19 cellular contexts compared by ENCODE assay signal in the genomic region with DNA sequence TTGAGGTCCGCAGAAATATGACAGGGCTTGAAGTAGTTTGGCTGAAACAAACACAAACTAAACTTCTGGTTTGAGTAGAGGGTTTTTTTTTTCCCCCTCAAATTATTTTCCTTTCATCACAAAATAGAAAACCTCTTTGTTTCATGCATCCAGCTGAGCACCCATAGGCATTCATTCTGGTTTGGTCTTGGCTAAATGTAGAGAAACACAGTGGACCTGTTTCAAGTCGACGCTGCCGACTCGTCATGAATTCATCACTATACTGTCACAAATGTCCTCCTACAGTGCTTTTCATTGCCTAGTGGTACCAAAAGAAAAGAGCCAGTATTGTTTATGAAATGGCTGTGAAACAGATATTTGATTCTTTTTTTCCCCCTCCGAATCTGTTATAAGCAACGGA. TPM values are rescaled to one million over a fixed set of nuclear protein-coding genes. Genes with fewer than 3 reads are reported as not detected.
DNase-seq lines count a peak whose midpoint lies in the region; ATAC-seq and TF ChIP-seq lines count a peak whose summit lies in the region.
"Had no signal": no experiment of that assay in that cellular context is flagged by ENCODE, and none has a peak within 500 bp of the region (broad histone marks: within the 10 kb centered on the region; RNA-seq: fewer than 3 reads in every experiment).

No MANE protein-coding gene starts in this region.

- peak; percentile 73 for DNase-seq in COLO829 (ENCODE audit: low spot score)
- DNase-seq in medulla oblongata (ENCODE audit: extremely low spot score), result peak; percentile 57
- DNase-seq in putamen (ENCODE audit: low spot score), result peak; percentile 70
- DNase-seq in right atrium auricular region (ENCODE audit: low spot score), result no peak
- no peak for DNase-seq in effector memory CD8-positive, alpha-beta T cell
- DNase-seq in HK-2 (ENCODE audit: unreplicated experiment), result no peak
- DNase-seq: 8988T; BE2C; CD4-positive, alpha-beta memory T cell; DMS53; NCI-H1417 treated with DMSO at 0.1 percent for 48 hours; NCI-H1930; NCI-H226; NCI-H524; NCI-H82; OCI-M1 had no signal

- H3K36me3 Mint-ChIP-seq in effector memory CD8-positive, alpha-beta T cell (ENCODE audit: insufficient read depth), result no peaks in the 10 kb centered on the region
- H3K36me3 Mint-ChIP-seq: CD4-positive, alpha-beta memory T cell had no signal

- H3K27me3 Mint-ChIP-seq in effector memory CD8-positive, alpha-beta T cell, result peaks cover 44 to 53% of the 10 kb centered on the region in 2 donors

- H3K27me3 ChIP-seq in right atrium auricular region, result no peaks in the 10 kb centered on the region
- H3K27me3 ChIP-seq: BE2C had no signal

- H3K4me1 ChIP-seq in right atrium auricular region, result no peaks in the 10 kb centered on the region
- H3K4me1 ChIP-seq: BE2C had no signal

- no peaks in the 10 kb centered on the region for H3K9me3 Mint-ChIP-seq in effector memory CD8-positive, alpha-beta T cell

- H3K9me3 ChIP-seq in right atrium auricular region, result no peaks in the 10 kb centered on the region
- H3K9me3 ChIP-seq: BE2C had no signal

- no peak overlapping the region for H3K27ac Mint-ChIP-seq in effector memory CD8-positive, alpha-beta T cell
- H3K27ac Mint-ChIP-seq: CD4-positive, alpha-beta memory T cell had no signal

- H3K4me3 Mint-ChIP-seq in effector memory CD8-positive, alpha-beta T cell, result no peak overlapping the region
- H3K4me3 Mint-ChIP-seq: CD4-positive, alpha-beta memory T cell had no signal

- no peak for TF ChIP-seq CTCF in right atrium auricular region (IDR thresholded peaks at IDR 0.05)

- H3K36me3 ChIP-seq in right atrium auricular region, result no peaks in the 10 kb centered on the region
- H3K36me3 ChIP-seq: BE2C had no signal

- ATAC-seq in effector memory CD8-positive, alpha-beta T cell (replicated peaks), result no peak
- no peak for ATAC-seq in HG03432 (IDR thresholded peaks at IDR 0.05; ENCODE audit: unreplicated experiment)
- ATAC-seq: GM12878 had no signal

- no peaks in the 10 kb centered on the region for H3K4me1 Mint-ChIP-seq in effector memory CD8-positive, alpha-beta T cell (ENCODE audit: low read depth in 2 of 2)
- H3K4me1 Mint-ChIP-seq: CD4-positive, alpha-beta memory T cell had no signal

- H3K27ac ChIP-seq in cingulate gyrus (ENCODE audit: low read depth, low read length), result peak overlapping the region; percentile 63
- H3K27ac ChIP-seq in right atrium auricular region, result no peak overlapping the region

- H3K4me3 ChIP-seq in right atrium auricular region, result no peak overlapping the region
- H3K4me3 ChIP-seq: GM12878 had no signal

RNA-seq across cellular contexts. Expression of gene GYG1, which starts 52.4 kb away (rescaled TPM):
- 10 to 100 TPM; 67.9 to 70.7 TPM for total RNA-seq in right atrium auricular region

Comparison
In these comparisons a context has a peak if more than half of its experiments do, and no peak if none do; other contexts are left out.
1. DNase-seq: peak in COLO829 (single experiment), medulla oblongata (single experiment) and putamen (single experiment); none in right atrium auricular region (single experiment), effector memory CD8-positive, alpha-beta T cell (0 of 3) and HK-2 (single experiment).